Comparison of ENCODE assay signal across 15 cellular contexts in genomic region chr5:124634820-124635323, GRCh38.
DNase-seq lines count a peak whose midpoint lies in the region; ATAC-seq, FAIRE-seq and TF ChIP-seq lines count a peak whose summit lies in the region.
"Had no signal": no experiment of that assay in that cellular context is flagged by ENCODE, and none has a peak within 500 bp of the region (broad histone marks: within the 10 kb centered on the region; RNA-seq: fewer than 3 reads in every experiment).

No MANE protein-coding gene starts in this region.

- H3K27me3 ChIP-seq in GM12878 (replicated peaks in 1 of 2; ENCODE audit: control insufficient read depth in 2 of 2, insufficient read depth in 2 of 2, low read length in 1 of 2) (no peaks in the 10 kb centered on the region), mesendoderm (ENCODE audit: insufficient read depth, low read length, poor library complexity) (no peaks in the 10 kb centered on the region)

- DNase-seq in EH (ENCODE audit: low read depth) (peak; percentile 74), GM12878 (ENCODE audit: low read depth, low spot score) (no peak), mesendoderm (no peak), kidney tubule cell (ENCODE audit: low spot score) (no peak), GM19240 (ENCODE audit: insufficient read length, low spot score) (no peak)
- DNase-seq in stimulated activated effector memory CD8-positive, alpha-beta T cell treated with anti-CD3 and anti-CD28 coated beads, Interleukin-12 subunit alpha, Interleukin-12 subunit beta, amount 100 ng/mL, for 72 hours (ENCODE audit: low spot score in 2 of 2): no peak
- DNase-seq: activated CD4-positive, alpha-beta T cell treated with anti-CD3 and anti-CD28 coated beads for 4 hours; effector memory CD4-positive, alpha-beta T cell; Kasumi-1; psoas muscle; stimulated activated CD4-positive, alpha-beta T cell treated with anti-CD3 and anti-CD28 coated beads, Interleukin-1b, Interleukin-23, amount 100 ng/mL, for 48 hours; stimulated activated naive B cell treated with anti-CD40 and anti-IgM and Interleukin-4, amounts not matched to agents 10 μg/mL and 1 μg/mL and 100 μg/mL, for 72 hours had no signal

- no peak overlapping the region for H3K4me3 Mint-ChIP-seq in stimulated activated effector memory CD8-positive, alpha-beta T cell treated with anti-CD3 and anti-CD28 coated beads, Interleukin-12 subunit alpha, Interleukin-12 subunit beta, amount 100 ng/mL, for 72 hours
- H3K4me3 Mint-ChIP-seq: stimulated activated naive B cell treated with anti-CD40 and anti-IgM and Interleukin-4, amounts not matched to agents 10 μg/mL and 1 μg/mL and 100 μg/mL, for 72 hours had no signal

- CTCF ChIA-PET in GM12878 (lab: Yijun Ruan, JAX): interaction anchor here (0.7 to 1.2 kb wide), 3 partner anchors 11 to 34 kb away, joined by 3 to 4 read pairs (median 3); no protein-coding TSS in a partner anchor

- TF ChIP-seq EP300 in GM12878 (IDR thresholded peaks at IDR 0.05; ENCODE audit: borderline replicate concordance in 1 of 2, control insufficient read depth in 1 of 2, low read depth in 2 of 2, low read length in 2 of 2): no peak

- H3K4me3 ChIP-seq in GM12878: no peak overlapping the region
- H3K4me3 ChIP-seq in mesendoderm (ENCODE audit: low read length): no peak overlapping the region
- H3K4me3 ChIP-seq: psoas muscle had no signal

- peaks cover 23% of the 10 kb centered on the region for H3K4me1 ChIP-seq in GM12878 (ENCODE audit: control insufficient read depth, insufficient read depth, low read length)
- H3K4me1 ChIP-seq in mesendoderm (ENCODE audit: control insufficient read depth, low read depth, low read length): peaks cover 3% of the 10 kb centered on the region

- no peaks in the 10 kb centered on the region for H3K79me1 ChIP-seq in mesendoderm (ENCODE audit: low read length)

- no peak overlapping the region for H3K4ac ChIP-seq in mesendoderm (ENCODE audit: low read depth, low read length)

- WGBS in GM12878 (ENCODE audit: insufficient coverage, insufficient replicate concordance, low lambda C conversion rate, missing lambda C conversion rate): 35% methylated on average over 3 of the region's 3 CpGs
- WGBS in mesendoderm (ENCODE audit: extremely low coverage, insufficient coverage, low lambda C conversion rate): no CpG with 5 or more reads among the region's 3 CpGs

- RAD21 ChIA-PET in GM12878 (lab: Charles Lee; ENCODE audit: unreplicated experiment): no interaction called here

- no peak for TF ChIP-seq CTCF in GM12878 (IDR thresholded peaks at IDR 0.05 in 2 of 3, conservative IDR thresholded peaks at IDR 0.05 in 1 of 3; ENCODE audit: control insufficient read depth in 2 of 3, extremely low read depth in 1 of 3, insufficient read depth in 1 of 3, low read depth in 3 of 3, low read length in 3 of 3)

- no peaks in the 10 kb centered on the region for H4K20me1 ChIP-seq in GM12878 (ENCODE audit: control insufficient read depth, insufficient read depth)

- in situ Hi-C loops in GM12878 (cut with MboI): no loop called here

- H2BK5ac ChIP-seq in mesendoderm (ENCODE audit: low read length): no peak overlapping the region

- BruUV-seq in GM12878 (replicated peaks; lab: Mats Ljungman, UMichigan): no TSS peak

- H2BK120ac ChIP-seq in mesendoderm (ENCODE audit: low read depth, low read length): no peak overlapping the region

- H3K23ac ChIP-seq in mesendoderm (ENCODE audit: low read length): no peak overlapping the region

- ATAC-seq in HG03039 (IDR thresholded peaks at IDR 0.05; ENCODE audit: unreplicated experiment) (peak; percentile 50), GM12878 (no peak), HG03045 (IDR thresholded peaks at IDR 0.05; ENCODE audit: unreplicated experiment) (no peak)
- no peak for ATAC-seq in stimulated activated effector memory CD8-positive, alpha-beta T cell treated with anti-CD3 and anti-CD28 coated beads, Interleukin-12 subunit alpha, Interleukin-12 subunit beta, amount 100 ng/mL, for 72 hours

- H3K36me3 Mint-ChIP-seq in stimulated activated effector memory CD8-positive, alpha-beta T cell treated with anti-CD3 and anti-CD28 coated beads, Interleukin-12 subunit alpha, Interleukin-12 subunit beta, amount 100 ng/mL, for 72 hours: no peaks in the 10 kb centered on the region

- no peak overlapping the region for H3K27ac ChIP-seq in GM12878 (ENCODE audit: control insufficient read depth, insufficient read depth)
- H3K27ac ChIP-seq in mesendoderm (ENCODE audit: low read depth, low read length): peak overlapping the region; percentile 0
- H3K27ac ChIP-seq: psoas muscle had no signal

- no peaks in the 10 kb centered on the region for H3K79me2 ChIP-seq in GM12878 (ENCODE audit: control insufficient read depth, insufficient read depth, low read length)
- H3K79me2 ChIP-seq in mesendoderm (ENCODE audit: control insufficient read depth, insufficient read depth, low read length): no peaks in the 10 kb centered on the region

- intact Hi-C loops in GM12878 (cut with micrococcal nuclease; ENCODE audit: unreplicated experiment): no loop called here

- no peaks in the 10 kb centered on the region for H3K4me1 Mint-ChIP-seq in stimulated activated effector memory CD8-positive, alpha-beta T cell treated with anti-CD3 and anti-CD28 coated beads, Interleukin-12 subunit alpha, Interleukin-12 subunit beta, amount 100 ng/mL, for 72 hours

- no peak overlapping the region for H4K5ac ChIP-seq in mesendoderm (ENCODE audit: low read length)

- H3K36me3 ChIP-seq in GM12878 (ENCODE audit: control insufficient read depth in 2 of 2, insufficient read depth in 2 of 2, low read length in 1 of 2) (peaks cover 0 to 3% of the 10 kb centered on the region in 2 experiments; a peak in 1 of 4 replicates), mesendoderm (ENCODE audit: control insufficient read depth, insufficient read depth, low read length) (no peaks in the 10 kb centered on the region)

- peak overlapping the region; percentile 51 for H3K18ac ChIP-seq in mesendoderm (ENCODE audit: low read length)

- no peaks in the 10 kb centered on the region for H3K9me3 ChIP-seq in GM12878 (replicated peaks; ENCODE audit: control insufficient read depth, insufficient read depth, low read length)
- H3K9me3 ChIP-seq: psoas muscle had no signal

- no peak for TF ChIP-seq RAD21 in GM12878 (IDR thresholded peaks at IDR 0.05; ENCODE audit: insufficient read depth, low read depth, low read length)

- no peak for TF ChIP-seq POLR2A in GM12878 (IDR thresholded peaks at IDR 0.05; ENCODE audit: low read depth, low read length)

- H2AFZ ChIP-seq in GM12878 (ENCODE audit: control insufficient read depth, low read depth, low read length): no peak overlapping the region

- no peak overlapping the region for H4K8ac ChIP-seq in mesendoderm (ENCODE audit: low read depth, low read length)

- H3K56ac ChIP-seq in mesendoderm (ENCODE audit: low read length): no peak overlapping the region

- H3K9ac ChIP-seq in GM12878 (ENCODE audit: control insufficient read depth, insufficient read depth, low read length) (no peak overlapping the region), mesendoderm (ENCODE audit: low read length) (no peak overlapping the region)

- no peak for FAIRE-seq in GM12878 (lab: Jason Lieb, UNC)
- FAIRE-seq: GM18507 had no signal

- no peaks in the 10 kb centered on the region for H3K9me3 Mint-ChIP-seq in stimulated activated effector memory CD8-positive, alpha-beta T cell treated with anti-CD3 and anti-CD28 coated beads, Interleukin-12 subunit alpha, Interleukin-12 subunit beta, amount 100 ng/mL, for 72 hours

- H3K27ac Mint-ChIP-seq in stimulated activated effector memory CD8-positive, alpha-beta T cell treated with anti-CD3 and anti-CD28 coated beads, Interleukin-12 subunit alpha, Interleukin-12 subunit beta, amount 100 ng/mL, for 72 hours: no peak overlapping the region
- H3K27ac Mint-ChIP-seq: stimulated activated naive B cell treated with anti-CD40 and anti-IgM and Interleukin-4, amounts not matched to agents 10 μg/mL and 1 μg/mL and 100 μg/mL, for 72 hours had no signal

- H3K4me2 ChIP-seq in GM12878 (ENCODE audit: control insufficient read depth, insufficient read depth): no peak overlapping the region
- no peak overlapping the region for H3K4me2 ChIP-seq in mesendoderm (ENCODE audit: low read length)

- SMC1A ChIA-PET in GM12878 (lab: Charles Lee; ENCODE audit: uncharacterized antibody, unreplicated experiment): interaction anchor here (1.2 kb wide), 1 partner anchor 173 kb away, joined by 3 read pairs; no protein-coding TSS in a partner anchor

- H2BK15ac ChIP-seq in mesendoderm (replicated peaks; ENCODE audit: low read depth): no peak overlapping the region

- POLR2A ChIA-PET in GM12878 (lab: Charles Lee): no interaction called here

- no peak overlapping the region for H2AK5ac ChIP-seq in mesendoderm (ENCODE audit: low read length)

TF ChIP-seq in GM12878, 131 proteins besides CTCF, POLR2A, EP300 and RAD21:
- TF ChIP-seq JUNB (IDR thresholded peaks at IDR 0.05) (peak; percentile 67; the same call in 1 of the 2 replicates), NFIC (IDR thresholded peaks at IDR 0.05; ENCODE audit: low read depth, low read length) (peak; percentile 59; the same call in 1 of the 2 replicates), CREM (IDR thresholded peaks at IDR 0.05; ENCODE audit: low read depth) (no peak), ATF2 (IDR thresholded peaks at IDR 0.05; ENCODE audit: low read length) (peak; percentile 50), POU2F2 (IDR thresholded peaks at IDR 0.05; ENCODE audit: borderline replicate concordance, low read depth, low read length) (0 out of 3 replicates have a peak, but pooled peaks have one; percentile 21)
